34 cellular contexts compared by ENCODE assay signal in the genomic region with DNA sequence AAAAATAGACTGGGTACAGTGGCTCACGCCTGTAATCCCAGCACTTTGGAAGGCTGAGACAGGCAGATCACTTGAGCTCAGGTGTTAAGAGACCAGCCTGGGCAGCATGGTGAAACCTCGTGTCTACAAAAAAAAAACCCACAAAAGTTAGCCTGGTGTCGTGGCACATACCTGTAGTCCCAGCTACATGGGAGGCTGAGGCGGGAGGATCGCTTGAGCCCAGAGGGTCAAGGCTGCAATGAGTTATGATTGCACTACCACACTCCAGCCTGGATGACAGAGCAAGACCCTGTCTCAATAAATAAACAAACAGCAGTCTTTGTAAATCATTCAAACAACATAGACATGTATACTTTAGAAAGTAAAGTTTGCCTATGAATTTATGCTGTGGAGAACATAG. TPM values are rescaled to one million over a fixed set of nuclear protein-coding genes. Genes with fewer than 3 reads are reported as not detected.
"Had no signal": no experiment of that assay in that cellular context is flagged by ENCODE, and none has a peak within 500 bp of the region (broad histone marks: within the 10 kb centered on the region; RNA-seq: fewer than 3 reads in every experiment).

No MANE protein-coding gene starts in this region.

- H3K4me1 ChIP-seq: pancreas, prostate gland, suprapubic skin, testis, transverse colon, upper lobe of right lung, uterus had no signal

- H3K27me3 ChIP-seq: neutrophil, testis had no signal

- H3K27ac ChIP-seq: neutrophil, pancreas, prostate gland, skin epidermis, suprapubic skin, testis, tibial artery, transverse colon, upper lobe of right lung, uterus had no signal

- H3K9me3 Mint-ChIP-seq: natural killer cell, type B pancreatic cell had no signal

- H3K4me2 ChIP-seq: smooth muscle cell had no signal

- H3K36me3 ChIP-seq: neutrophil, pancreas, prostate gland, suprapubic skin, tibial artery, transverse colon, upper lobe of right lung, uterus had no signal

- H3K4me3 Mint-ChIP-seq: naive thymus-derived CD4-positive, alpha-beta T cell; natural killer cell; nephron; stimulated activated effector memory CD8-positive, alpha-beta T cell treated with anti-CD3 and anti-CD28 coated beads, Interleukin-12 subunit alpha, Interleukin-12 subunit beta, amount 100 ng/mL, for 72 hours; stimulated activated naive CD8-positive, alpha-beta T cell treated with anti-CD3 and anti-CD28 coated beads, Interleukin-15, amount 100 ng/mL, for 72 hours; type B pancreatic cell had no signal

- DNase-seq: naive thymus-derived CD4-positive, alpha-beta T cell; natural killer cell; nucleus accumbens; pancreas; right cardiac atrium; stimulated activated CD4-positive, alpha-beta T cell treated with anti-CD3 and anti-CD28 coated beads, Interleukin-15, amount 100 ng/mL, for 24 hours; stimulated activated CD4-positive, alpha-beta T cell treated with anti-CD3 and anti-CD28 coated beads, Interleukin-2, amount 100 ng/mL, for 24 hours; stimulated activated CD4-positive, alpha-beta T cell treated with anti-CD3 and anti-CD28 coated beads, Interleukin-2, amount 100 ng/mL, for 48 hours; stimulated activated CD4-positive, alpha-beta T cell treated with anti-CD3 and anti-CD28 coated beads, Interleukin-4, amount 100 ng/mL, for 24 hours; stimulated activated naive CD4-positive, alpha-beta T cell; stimulated activated naive CD8-positive, alpha-beta T cell treated with anti-CD3 and anti-CD28 coated beads, Interleukin-15, amount 100 ng/mL, for 72 hours; stimulated activated naive CD8-positive, alpha-beta T cell treated with anti-CD3 and anti-CD28 coated beads, Interleukin-15, Interleukin-2, amounts not matched to agents 100 U/mL and 50 U/mL, for 24 hours; substantia nigra; testis; tibial artery; transverse colon; upper lobe of right lung; uterus had no signal

- H3K9me3 ChIP-seq: pancreas, prostate gland, suprapubic skin, testis, transverse colon, upper lobe of right lung, uterus had no signal

- ATAC-seq: naive thymus-derived CD4-positive, alpha-beta T cell; natural killer cell; pancreas; right cardiac atrium; sciatic nerve; stimulated activated effector memory CD8-positive, alpha-beta T cell treated with anti-CD3 and anti-CD28 coated beads, Interleukin-12 subunit alpha, Interleukin-12 subunit beta, amount 100 ng/mL, for 72 hours; stimulated activated naive CD8-positive, alpha-beta T cell treated with anti-CD3 and anti-CD28 coated beads, Interleukin-15, amount 100 ng/mL, for 72 hours; stimulated activated naive CD8-positive, alpha-beta T cell treated with anti-CD3 and anti-CD28 coated beads, Interleukin-15, Interleukin-2, amounts not matched to agents 100 U/mL and 50 U/mL, for 24 hours; upper lobe of right lung had no signal

- H3K4me3 ChIP-seq: pancreas, prostate gland, skin epidermis, smooth muscle cell, suprapubic skin, testis, tibial artery, transverse colon, upper lobe of right lung, uterus had no signal

- H3K27ac Mint-ChIP-seq: nephron; stimulated activated effector memory CD8-positive, alpha-beta T cell treated with anti-CD3 and anti-CD28 coated beads, Interleukin-12 subunit alpha, Interleukin-12 subunit beta, amount 100 ng/mL, for 72 hours; stimulated activated naive CD8-positive, alpha-beta T cell treated with anti-CD3 and anti-CD28 coated beads, Interleukin-15, amount 100 ng/mL, for 72 hours; type B pancreatic cell had no signal

- H3K36me3 Mint-ChIP-seq: natural killer cell; stimulated activated effector memory CD8-positive, alpha-beta T cell treated with anti-CD3 and anti-CD28 coated beads, Interleukin-12 subunit alpha, Interleukin-12 subunit beta, amount 100 ng/mL, for 72 hours; type B pancreatic cell had no signal

- H3K4me1 Mint-ChIP-seq: nephron; stimulated activated naive CD8-positive, alpha-beta T cell treated with anti-CD3 and anti-CD28 coated beads, Interleukin-15, amount 100 ng/mL, for 72 hours had no signal

RNA-seq across cellular contexts. Expression of a gene that starts 2.5 kb away (rescaled TPM):
- total RNA-seq: naive thymus-derived CD4-positive, alpha-beta T cell had no signal
- polyA plus RNA-seq: naive thymus-derived CD4-positive, alpha-beta T cell; neural cell had no signal

RNA-seq across cellular contexts. Expression of a gene that starts 7.1 kb away (rescaled TPM):
- total RNA-seq: osteocyte, pulmonary artery endothelial cell, transverse colon had no signal
- polyA plus RNA-seq: neural cell had no signal

RNA-seq across cellular contexts. Expression of a gene that starts 34.2 kb away (rescaled TPM):
- total RNA-seq: naive thymus-derived CD4-positive, alpha-beta T cell; natural killer cell; omental fat pad; osteocyte; pancreas; posterior vena cava; pulmonary artery endothelial cell; right cardiac atrium; sciatic nerve; smooth muscle cell; suprapubic skin; transverse colon; upper lobe of right lung; urinary bladder; uterus had no signal
- polyA plus RNA-seq: naive thymus-derived CD4-positive, alpha-beta T cell; neural cell; pancreas; right cardiac atrium; thymus; urinary bladder had no signal
